12 cellular contexts compared by ENCODE assay signal in genomic region chr2:173353556-173353955, GRCh38. TPM values are rescaled to one million over a fixed set of nuclear protein-coding genes. Genes with fewer than 3 reads are reported as not detected.
A peak's percentile ranks its signal among the peaks of the same experiment; 100 is the strongest.
DNase-seq lines count a peak whose midpoint lies in the region; ATAC-seq and TF ChIP-seq lines count a peak whose summit lies in the region.
"Had no signal": no experiment of that assay in that cellular context is flagged by ENCODE, and none has a peak within 500 bp of the region (broad histone marks: within the 10 kb centered on the region; RNA-seq: fewer than 3 reads in every experiment).

No MANE protein-coding gene starts in this region.

- H3K36me3 ChIP-seq in Caco-2 (ENCODE audit: control insufficient read depth, insufficient read depth, low read length) = no peaks in the 10 kb centered on the region
- H3K36me3 ChIP-seq: adrenal gland, esophagus muscularis mucosa had no signal

- intact Hi-C loops in Caco-2 (cut with micrococcal nuclease; ENCODE audit: unreplicated experiment) = no loop called here
- intact Hi-C loops in sciatic nerve (cut with DNase I) = no loop called here

- H3K4me3 ChIP-seq in Caco-2 (ENCODE audit: low read depth, low read length) (peak overlapping the region; percentile 95; the same call in 1 of the 2 replicates), HL-60 (replicated peaks; ENCODE audit: insufficient read depth, low read length) (peak overlapping the region; percentile 83; the same call in 1 of the 2 replicates)

- H3K27me3 Mint-ChIP-seq in Caco-2 (ENCODE audit: insufficient read depth, unreplicated experiment) (no peaks in the 10 kb centered on the region), T-helper 17 cell (peaks cover 59% of the 10 kb centered on the region), immature natural killer cell (ENCODE audit: low read depth in 3 of 3) (peaks cover 6 to 28% (median 7%) of the 10 kb centered on the region in 3 donors)

- no TSS peak for BruUV-seq in Caco-2 (replicated peaks; lab: Mats Ljungman, UMichigan)

- TF ChIP-seq CTCF in Caco-2 (IDR thresholded peaks at IDR 0.05; ENCODE audit: insufficient read depth in 1 of 2, low read depth in 1 of 2, low read length in 1 of 2, severe bottlenecking in 1 of 2, unreplicated experiment in 1 of 2) = no peak
- TF ChIP-seq CTCF in HL-60 (IDR thresholded peaks at IDR 0.05; ENCODE audit: insufficient read depth, low read length) = no peak

- H3K9me3 Mint-ChIP-seq in Caco-2 (ENCODE audit: unreplicated experiment) (peaks cover 10% of the 10 kb centered on the region), immature natural killer cell (peaks cover 0 to 2% (median 0%) of the 10 kb centered on the region in 6 donors)

- ATAC-seq in T-helper 17 cell = no peak
- no peak for ATAC-seq in sciatic nerve

- H3K4me1 Mint-ChIP-seq in Caco-2 (ENCODE audit: low read depth, unreplicated experiment) (peaks cover 29% of the 10 kb centered on the region), T-helper 17 cell (peaks cover 16% of the 10 kb centered on the region), immature natural killer cell (peaks cover 13 to 18% of the 10 kb centered on the region in 2 donors)

- CTCF ChIA-PET in Caco-2 (lab: Charles Lee) = interaction anchor here (0.6 kb wide), 1 partner anchor 87 kb away, joined by 3 read pairs; no protein-coding TSS in a partner anchor

- H3K9me3 ChIP-seq in Caco-2 = no peaks in the 10 kb centered on the region
- H3K9me3 ChIP-seq in T-helper 17 cell (ENCODE audit: control insufficient read depth, low read length, poor library complexity, severe bottlenecking) = no peaks in the 10 kb centered on the region
- H3K9me3 ChIP-seq: adrenal gland, esophagus muscularis mucosa had no signal

- H3K27me3 ChIP-seq in Caco-2 (replicated peaks; ENCODE audit: control insufficient read depth, insufficient read depth, low read length) (no peaks in the 10 kb centered on the region), HL-60 (ENCODE audit: insufficient read depth, poor library complexity, severe bottlenecking) (no peaks in the 10 kb centered on the region)

- peaks cover 22% of the 10 kb centered on the region for H3K4me1 ChIP-seq in Caco-2

- H3K27ac Mint-ChIP-seq in Caco-2 (ENCODE audit: unreplicated experiment) (peak overlapping the region; percentile 97), T-helper 17 cell (no peak overlapping the region), immature natural killer cell (no peak overlapping the region)

- DNase-seq in Caco-2 = no peak
- no peak for DNase-seq in HL-60 (ENCODE audit: low read depth in 1 of 2, low spot score in 1 of 2)
- DNase-seq in T-helper 17 cell = no peak
- DNase-seq in immature natural killer cell = no peak
- no peak for DNase-seq in UCSD-AML1 (lab: John Stamatoyannopoulos, UW; ENCODE audit: unreplicated experiment)
- no peak for DNase-seq in GM03348 (ENCODE audit: low spot score)
- no peak for DNase-seq in sciatic nerve (ENCODE audit: low spot score)
- DNase-seq in iPS-NIHi7 (ENCODE audit: extremely low spot score) = no peak
- DNase-seq: adrenal gland, NCI-H1694 treated with DMSO at 0.1 percent for 48 hours, substantia nigra had no signal

- H3K36me3 Mint-ChIP-seq in Caco-2 (ENCODE audit: insufficient read depth, unreplicated experiment) (peaks cover 18% of the 10 kb centered on the region), T-helper 17 cell (ENCODE audit: low read depth) (peaks cover 3% of the 10 kb centered on the region), immature natural killer cell (no peaks in the 10 kb centered on the region)

- H3K4me3 Mint-ChIP-seq in Caco-2 (ENCODE audit: unreplicated experiment) (peak overlapping the region; percentile 96), T-helper 17 cell (peak overlapping the region; percentile 93), immature natural killer cell (peak overlapping the region in 3 of 5 donors; percentile 87 to 92 (median 88))

- POLR2A ChIA-PET in Caco-2 (lab: Charles Lee) = no interaction called here

- peak overlapping the region; percentile 100 for H3K27ac ChIP-seq in HL-60 (replicated peaks)
- H3K27ac ChIP-seq: adrenal gland had no signal

RNA-seq across cellular contexts. Expression of gene CDCA7, which starts 1.1 kb away (rescaled TPM):
- 51.1 and 58.1 TPM in 2 replicates for total RNA-seq in Caco-2 (2022)
- total RNA-seq in T-helper 17 cell = 10 to 100 TPM in 1 of 2 donors, 1 to 10 TPM in 1; 3.1 to 10.0 TPM
- polyA plus RNA-seq in immature natural killer cell = 1 to 10 TPM in 2 of 3 donors, not detected in 1; 1.6 to 5.3 TPM
- 1.0 TPM for total RNA-seq in sciatic nerve
